8 cellular contexts compared by ENCODE assay signal in the genomic region with DNA sequence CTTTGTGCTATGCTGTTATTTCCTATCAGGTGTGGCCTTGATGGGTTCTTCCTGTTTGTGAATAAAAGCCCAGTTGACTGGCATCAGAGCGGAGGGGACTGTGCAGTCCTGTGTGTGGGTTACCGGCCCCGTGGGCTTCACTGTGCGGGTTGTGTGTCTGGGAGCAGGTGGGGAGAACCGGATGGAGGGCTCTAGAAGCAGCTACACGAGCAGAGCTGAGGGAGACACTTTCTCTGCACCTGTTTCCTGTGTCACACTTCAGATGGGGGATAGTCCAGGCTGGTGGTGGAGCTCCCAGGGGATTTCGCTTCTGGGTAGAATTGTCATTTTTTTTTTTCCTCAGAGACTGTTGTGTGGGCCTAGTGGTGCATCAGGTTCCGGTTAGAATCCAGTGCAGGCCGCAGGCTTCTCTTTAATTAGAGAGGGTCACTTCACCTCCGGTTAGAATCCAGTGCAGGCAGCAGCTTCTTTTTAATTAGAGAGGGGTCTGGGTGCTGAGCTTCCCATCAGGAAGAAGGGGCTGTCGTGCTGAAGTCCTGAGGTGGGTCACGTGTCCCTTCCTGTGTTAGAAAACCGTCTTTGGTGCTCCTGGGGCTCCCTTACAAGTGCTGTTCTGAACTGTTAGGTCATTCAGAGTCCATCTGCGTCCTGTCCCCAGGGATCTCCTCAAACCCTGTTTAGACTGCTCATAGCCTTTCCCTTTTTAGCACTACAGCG.
DNase-seq lines count a peak whose midpoint lies in the region; ATAC-seq and TF ChIP-seq lines count a peak whose summit lies in the region.

No MANE protein-coding gene starts in this region.

- no peak overlapping the region for H3K4me3 ChIP-seq in brain microvascular endothelial cell (ENCODE audit: low read depth, low read length)
- H3K4me3 ChIP-seq in psoas muscle = peak overlapping the region; percentile 1

- H3K4me1 ChIP-seq in psoas muscle = peaks cover 79% of the 10 kb centered on the region

- no peak for TF ChIP-seq CTCF in brain microvascular endothelial cell (IDR thresholded peaks at IDR 0.05; ENCODE audit: low read depth, low read length, missing control alignments)
- TF ChIP-seq CTCF in psoas muscle (IDR thresholded peaks at IDR 0.05) = no peak

- intact Hi-C loops in psoas muscle (cut with DNase I) = no loop called here

- no peaks in the 10 kb centered on the region for H3K27me3 ChIP-seq in brain microvascular endothelial cell (replicated peaks)
- no peaks in the 10 kb centered on the region for H3K27me3 ChIP-seq in psoas muscle (ENCODE audit: insufficient read depth in 3 of 3, low read length in 2 of 3)

- H3K36me3 ChIP-seq in brain microvascular endothelial cell (replicated peaks) = no peaks in the 10 kb centered on the region
- no peaks in the 10 kb centered on the region for H3K36me3 ChIP-seq in psoas muscle (ENCODE audit: insufficient read depth in 1 of 2, low read depth in 1 of 2)

- WGBS in psoas muscle, 3 donors = 17 to 32% (median 17%) methylated on average over 15 of the region's 15 CpGs

- DNase-seq in NAMALWA (ENCODE audit: low spot score) (peak; percentile 99), brain microvascular endothelial cell (peak; percentile 68), psoas muscle (no peak), hypothalamus (lab: John Stamatoyannopoulos, UW) (no peak), mucosa of gallbladder (ENCODE audit: low spot score) (no peak), SKM-1 treated with dmso at 0.1 percent for 144 hours (lab: John Stamatoyannopoulos, UW; ENCODE audit: unreplicated experiment) (no peak)

- ATAC-seq in GM18520 (IDR thresholded peaks at IDR 0.05; ENCODE audit: unreplicated experiment) (peak; percentile 80), GM21723 (IDR thresholded peaks at IDR 0.05; ENCODE audit: unreplicated experiment) (peak; percentile 90), psoas muscle (peak; percentile 51 to 68 (median 62))

- H3K27ac ChIP-seq in brain microvascular endothelial cell (peak overlapping the region; percentile 48), psoas muscle (peak overlapping the region; percentile 69)

- in situ Hi-C loops in brain microvascular endothelial cell (cut with HindIII; ENCODE audit: low pct_ligation_motif_present, low sequenced_read_pairs) = no loop called here

- no peaks in the 10 kb centered on the region for H3K9me3 ChIP-seq in psoas muscle

Comparison
In these comparisons a context has a peak if more than half of its experiments do, and no peak if none do; other contexts are left out.
1. DNase-seq: peak in NAMALWA (single experiment) and brain microvascular endothelial cell (single experiment); none in psoas muscle (0 of 2), hypothalamus (0 of 51), mucosa of gallbladder (single experiment) and SKM-1 treated with dmso at 0.1 percent for 144 hours (single experiment).
2. Peak in every context shown above with its lines, with median percentiles within 50 percentile points of each other: ATAC-seq.